Comparison of ENCODE assay signal across 27 cellular contexts in the genomic region with DNA sequence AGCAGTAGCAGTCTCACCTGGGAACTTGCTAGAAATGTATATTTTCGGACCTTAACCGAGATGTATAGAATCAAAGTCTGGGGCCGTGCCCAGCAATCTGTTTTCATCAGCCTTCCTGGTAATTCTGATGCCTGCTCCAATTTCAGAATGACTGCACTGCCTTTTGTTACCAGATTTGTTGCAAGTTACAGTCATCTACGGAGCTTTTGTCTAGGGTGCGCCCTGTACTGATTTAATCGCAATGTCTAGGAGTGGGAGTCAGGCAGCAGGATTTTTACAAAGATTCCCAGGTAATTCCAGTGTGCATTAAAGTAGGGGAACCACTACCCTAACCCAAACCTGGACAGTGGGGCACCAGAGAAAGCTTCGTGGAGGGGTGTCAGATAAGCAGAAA.
"Had no signal": no experiment of that assay in that cellular context is flagged by ENCODE, and none has a peak within 500 bp of the region (broad histone marks: within the 10 kb centered on the region; RNA-seq: fewer than 3 reads in every experiment).

No MANE protein-coding gene starts in this region.

- H3K9me3 Mint-ChIP-seq: naive thymus-derived CD8-positive, alpha-beta T cell; natural killer cell treated with Interleukin-12 subunit alpha and Interleukin-12 subunit beta and Interleukin-15 and Interleukin-18, amount 100 ng/mL, for 72 hours; nephron progenitor cell; neural crest cell; stimulated activated effector memory CD8-positive, alpha-beta T cell treated with anti-CD3 and anti-CD28 coated beads, Interleukin-12 subunit alpha, Interleukin-12 subunit beta, amount 100 ng/mL, for 72 hours; stimulated activated naive CD8-positive, alpha-beta T cell treated with anti-CD3 and anti-CD28 coated beads, Interleukin-15, amount 100 ng/mL, for 72 hours had no signal

- H3K27ac Mint-ChIP-seq: naive thymus-derived CD8-positive, alpha-beta T cell; natural killer cell treated with Interleukin-12 subunit alpha and Interleukin-12 subunit beta and Interleukin-15 and Interleukin-18, amount 100 ng/mL, for 72 hours; stimulated activated effector memory CD8-positive, alpha-beta T cell treated with anti-CD3 and anti-CD28 coated beads, Interleukin-12 subunit alpha, Interleukin-12 subunit beta, amount 100 ng/mL, for 72 hours had no signal

- DNase-seq: naive thymus-derived CD8-positive, alpha-beta T cell; nephron progenitor cell; pancreas; right cardiac atrium; right lobe of liver; sigmoid colon; small intestine; stimulated activated CD4-positive, alpha-beta T cell treated with anti-CD3 and anti-CD28 coated beads, Interleukin-15, amount 100 ng/mL, for 24 hours; stimulated activated CD4-positive, alpha-beta T cell treated with anti-CD3 and anti-CD28 coated beads, Interleukin-2, amount 100 ng/mL, for 24 hours; stimulated activated CD4-positive, alpha-beta T cell treated with anti-CD3 and anti-CD28 coated beads, Interleukin-2, amount 100 ng/mL, for 48 hours; stimulated activated CD4-positive, alpha-beta T cell treated with anti-CD3 and anti-CD28 coated beads, Interleukin-4, amount 100 ng/mL, for 24 hours; stimulated activated naive CD4-positive, alpha-beta T cell; stimulated activated naive CD8-positive, alpha-beta T cell treated with anti-CD3 and anti-CD28 coated beads, Interleukin-15, amount 100 ng/mL, for 72 hours; stimulated activated naive CD8-positive, alpha-beta T cell treated with anti-CD3 and anti-CD28 coated beads, Interleukin-15, Interleukin-2, amounts not matched to agents 100 U/mL and 50 U/mL, for 24 hours; substantia nigra; thyroid gland; trophoblast cell; upper lobe of left lung had no signal

- H3K27me3 Mint-ChIP-seq: naive thymus-derived CD8-positive, alpha-beta T cell; natural killer cell treated with Interleukin-12 subunit alpha and Interleukin-12 subunit beta and Interleukin-15 and Interleukin-18, amount 100 ng/mL, for 72 hours; stimulated activated naive CD8-positive, alpha-beta T cell treated with anti-CD3 and anti-CD28 coated beads, Interleukin-15, amount 100 ng/mL, for 72 hours had no signal

- H3K9me3 ChIP-seq: neutrophil, pancreas, prostate gland, right lobe of liver, sigmoid colon, suprapubic skin, thoracic aorta, thyroid gland, tibial nerve, upper lobe of left lung, vagina had no signal

- H3K4me3 Mint-ChIP-seq: natural killer cell treated with Interleukin-12 subunit alpha and Interleukin-12 subunit beta and Interleukin-15 and Interleukin-18, amount 100 ng/mL, for 72 hours; nephron progenitor cell; neural crest cell; stimulated activated effector memory CD8-positive, alpha-beta T cell treated with anti-CD3 and anti-CD28 coated beads, Interleukin-12 subunit alpha, Interleukin-12 subunit beta, amount 100 ng/mL, for 72 hours; stimulated activated naive CD8-positive, alpha-beta T cell treated with anti-CD3 and anti-CD28 coated beads, Interleukin-15, amount 100 ng/mL, for 72 hours had no signal

- H3K4me1 ChIP-seq: pancreas, prostate gland, right lobe of liver, thyroid gland, upper lobe of left lung, vagina had no signal

- H3K36me3 ChIP-seq: neutrophil, pancreas, prostate gland, right lobe of liver, sigmoid colon, suprapubic skin, thoracic aorta, thyroid gland, tibial nerve, upper lobe of left lung, vagina had no signal

- H3K36me3 Mint-ChIP-seq: natural killer cell treated with Interleukin-12 subunit alpha and Interleukin-12 subunit beta and Interleukin-15 and Interleukin-18, amount 100 ng/mL, for 72 hours; stimulated activated effector memory CD8-positive, alpha-beta T cell treated with anti-CD3 and anti-CD28 coated beads, Interleukin-12 subunit alpha, Interleukin-12 subunit beta, amount 100 ng/mL, for 72 hours had no signal

- H3K27me3 ChIP-seq: neutrophil, pancreas, right lobe of liver, sigmoid colon, suprapubic skin, thyroid gland, tibial nerve, upper lobe of left lung, vagina had no signal

- H3K27ac ChIP-seq: neutrophil, pancreas, prostate gland, right lobe of liver, sigmoid colon, suprapubic skin, thoracic aorta, thyroid gland, tibial nerve, upper lobe of left lung, vagina had no signal

- H3K4me3 ChIP-seq: pancreas, prostate gland, right lobe of liver, sigmoid colon, suprapubic skin, thoracic aorta, thyroid gland, tibial nerve, upper lobe of left lung, vagina had no signal
